Comparison of ENCODE assay signal across 1 cellular context in the genomic region with DNA sequence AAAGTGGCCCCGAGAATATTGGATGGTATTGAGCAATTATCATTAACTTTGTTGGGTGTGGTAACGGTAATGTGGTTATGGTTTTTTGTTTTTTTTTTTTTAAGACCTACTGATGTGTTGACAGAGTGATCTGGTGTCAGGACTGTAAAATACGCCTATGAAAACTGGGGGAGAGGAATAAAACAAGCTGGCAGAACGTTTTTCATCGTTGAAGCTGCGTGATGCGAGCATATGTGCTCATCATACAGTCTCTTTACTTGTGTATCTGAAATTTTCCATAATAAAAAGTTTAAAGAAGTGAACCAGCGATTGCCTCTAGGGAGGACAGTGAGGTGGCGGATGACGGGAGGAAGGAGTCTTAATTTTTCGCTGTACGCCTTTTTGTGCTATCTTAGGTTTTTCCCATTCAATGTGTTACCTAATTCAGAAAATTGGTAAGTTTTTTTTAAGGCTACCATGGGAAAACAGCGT.
TF ChIP-seq lines count a peak whose summit lies in the region.

No MANE protein-coding gene starts in this region.

TF ChIP-seq in GM12878, 131 proteins besides CTCF, POLR2A, EP300 and RAD21 (continued from another document):
- no peak for TF ChIP-seq ZNF592 (IDR thresholded peaks at IDR 0.05)
- 0 out of 2 replicates have a peak, but pooled peaks have one; percentile 6 for TF ChIP-seq RUNX3 (IDR thresholded peaks at IDR 0.05; ENCODE audit: low read length)
- TF ChIP-seq, protein P1, sequence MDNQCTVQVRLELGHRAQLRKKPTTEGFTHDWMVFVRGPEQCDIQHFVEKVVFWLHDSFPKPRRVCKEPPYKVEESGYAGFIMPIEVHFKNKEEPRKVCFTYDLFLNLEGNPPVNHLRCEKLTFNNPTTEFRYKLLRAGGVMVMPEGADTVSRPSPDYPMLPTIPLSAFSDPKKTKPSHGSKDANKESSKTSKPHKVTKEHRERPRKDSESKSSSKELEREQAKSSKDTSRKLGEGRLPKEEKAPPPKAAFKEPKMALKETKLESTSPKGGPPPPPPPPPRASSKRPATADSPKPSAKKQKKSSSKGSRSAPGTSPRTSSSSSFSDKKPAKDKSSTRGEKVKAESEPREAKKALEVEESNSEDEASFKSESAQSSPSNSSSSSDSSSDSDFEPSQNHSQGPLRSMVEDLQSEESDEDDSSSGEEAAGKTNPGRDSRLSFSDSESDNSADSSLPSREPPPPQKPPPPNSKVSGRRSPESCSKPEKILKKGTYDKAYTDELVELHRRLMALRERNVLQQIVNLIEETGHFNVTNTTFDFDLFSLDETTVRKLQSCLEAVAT (IDR thresholded peaks at IDR 0.05): peak; percentile 56; the same call in 1 of the 2 replicates
- TF ChIP-seq HDGF (IDR thresholded peaks at IDR 0.05): no peak
